ENCODE assay signal across 15 cellular contexts in genomic region chr2:165192729-165193128, GRCh38. TPM values are rescaled to one million over a fixed set of nuclear protein-coding genes. Genes with fewer than 3 reads are reported as not detected.
A peak's percentile ranks its signal among the peaks of the same experiment; 100 is the strongest.
DNase-seq lines count a peak whose midpoint lies in the region; ATAC-seq lines count a peak whose summit lies in the region.
"Had no signal": no experiment of that assay in that cellular context is flagged by ENCODE, and none has a peak within 500 bp of the region (broad histone marks: within the 10 kb centered on the region; RNA-seq: fewer than 3 reads in every experiment).

No MANE protein-coding gene starts in this region.

- no peak overlapping the region for H3K27ac Mint-ChIP-seq in activated naive CD4-positive, alpha-beta T cell treated with anti-CD3 and anti-CD28 coated beads, Interleukin-2, amount 50 U/mL, for 72 hours
- no peak overlapping the region for H3K27ac Mint-ChIP-seq in activated naive CD8-positive, alpha-beta T cell treated with anti-CD3 and anti-CD28 coated beads for 36 hours
- H3K27ac Mint-ChIP-seq: activated T-helper 1 cell treated with anti-CD3 and anti-CD28 coated beads, Interleukin-12 subunit alpha, Interleukin-12 subunit beta, Interleukin-2, Interleukin-4 antibody, amounts not matched to agents 30 ng/mL and 10 ng/mL and 1 ng/mL, durations not matched to agents 14 hours and 24 hours and 36 hours had no signal

- H3K9me3 Mint-ChIP-seq in activated naive CD4-positive, alpha-beta T cell treated with anti-CD3 and anti-CD28 coated beads, Interleukin-2, amount 50 U/mL, for 72 hours = no peaks in the 10 kb centered on the region
- H3K9me3 Mint-ChIP-seq in activated naive CD8-positive, alpha-beta T cell treated with anti-CD3 and anti-CD28 coated beads for 36 hours = no peaks in the 10 kb centered on the region
- H3K9me3 Mint-ChIP-seq: activated T-helper 1 cell treated with anti-CD3 and anti-CD28 coated beads, Interleukin-12 subunit alpha, Interleukin-12 subunit beta, Interleukin-2, Interleukin-4 antibody, amounts not matched to agents 30 ng/mL and 10 ng/mL and 1 ng/mL, durations not matched to agents 14 hours and 24 hours and 36 hours; naive thymus-derived CD8-positive, alpha-beta T cell had no signal

- H3K36me3 Mint-ChIP-seq in activated naive CD4-positive, alpha-beta T cell treated with anti-CD3 and anti-CD28 coated beads, Interleukin-2, amount 50 U/mL, for 72 hours = no peaks in the 10 kb centered on the region
- no peaks in the 10 kb centered on the region for H3K36me3 Mint-ChIP-seq in activated naive CD8-positive, alpha-beta T cell treated with anti-CD3 and anti-CD28 coated beads for 36 hours
- H3K36me3 Mint-ChIP-seq: naive thymus-derived CD8-positive, alpha-beta T cell had no signal

- no peaks in the 10 kb centered on the region for H3K4me1 Mint-ChIP-seq in activated naive CD8-positive, alpha-beta T cell treated with anti-CD3 and anti-CD28 coated beads for 36 hours

- H3K27me3 Mint-ChIP-seq in activated naive CD8-positive, alpha-beta T cell treated with anti-CD3 and anti-CD28 coated beads for 36 hours = peaks cover 3% of the 10 kb centered on the region

- DNase-seq in dermis blood vessel endothelial cell = no peak
- DNase-seq in RKO (ENCODE audit: low spot score) = no peak
- no peak for DNase-seq in activated naive CD4-positive, alpha-beta T cell treated with anti-CD3 and anti-CD28 coated beads, Interleukin-2, amount 50 U/mL, for 72 hours (ENCODE audit: low spot score in 2 of 2)
- DNase-seq in activated naive CD8-positive, alpha-beta T cell treated with anti-CD3 and anti-CD28 coated beads for 36 hours = no peak
- DNase-seq: activated CD4-positive, alpha-beta T cell treated with anti-CD3 and anti-CD28 coated beads, Interleukin-2, amount 50 U/mL, for 4 hours; esophagus squamous epithelium; left lung; naive thymus-derived CD8-positive, alpha-beta T cell; T1000 had no signal

- H3K4me3 Mint-ChIP-seq in activated naive CD8-positive, alpha-beta T cell treated with anti-CD3 and anti-CD28 coated beads for 36 hours = no peak overlapping the region
- H3K4me3 Mint-ChIP-seq: activated T-helper 1 cell treated with anti-CD3 and anti-CD28 coated beads, Interleukin-12 subunit alpha, Interleukin-12 subunit beta, Interleukin-2, Interleukin-4 antibody, amounts not matched to agents 30 ng/mL and 10 ng/mL and 1 ng/mL, durations not matched to agents 14 hours and 24 hours and 36 hours had no signal

- peak; percentile 43 for ATAC-seq in GM18498 (IDR thresholded peaks at IDR 0.05; ENCODE audit: unreplicated experiment)
- ATAC-seq in GM21360 (IDR thresholded peaks at IDR 0.05; ENCODE audit: unreplicated experiment) = peak; percentile 29
- peak; percentile 38 for ATAC-seq in HG02885 (IDR thresholded peaks at IDR 0.05; ENCODE audit: poor library complexity, unreplicated experiment)
- ATAC-seq in HG03565 (IDR thresholded peaks at IDR 0.05; ENCODE audit: unreplicated experiment) = peak; percentile 25
- ATAC-seq in activated naive CD4-positive, alpha-beta T cell treated with anti-CD3 and anti-CD28 coated beads, Interleukin-2, amount 50 U/mL, for 72 hours = no peak
- ATAC-seq: left lung; naive thymus-derived CD8-positive, alpha-beta T cell had no signal

RNA-seq across cellular contexts. Expression of gene SCN3A, which starts 11.1 kb away (rescaled TPM):
- total RNA-seq in dermis blood vessel endothelial cell = 6.1 and 12.0 TPM in 2 replicates
- under 1 TPM; 0.25 to 0.43 TPM for total RNA-seq in activated naive CD4-positive, alpha-beta T cell treated with anti-CD3 and anti-CD28 coated beads, Interleukin-2, amount 50 U/mL, for 72 hours
- total RNA-seq in activated naive CD8-positive, alpha-beta T cell treated with anti-CD3 and anti-CD28 coated beads for 36 hours = under 1 TPM; 0.06 to 0.16 TPM
- total RNA-seq: activated T-helper 1 cell treated with anti-CD3 and anti-CD28 coated beads, Interleukin-12 subunit alpha, Interleukin-12 subunit beta, Interleukin-2, Interleukin-4 antibody, amounts not matched to agents 30 ng/mL and 10 ng/mL and 1 ng/mL, durations not matched to agents 14 hours and 24 hours and 36 hours had no signal

RNA-seq across cellular contexts. Expression of gene SCN2A, which starts 46.5 kb away (rescaled TPM):
- total RNA-seq in dermis blood vessel endothelial cell = under 0.01 TPM in 2 replicates
- under 1 TPM; 0.11 to 0.21 TPM for total RNA-seq in activated naive CD4-positive, alpha-beta T cell treated with anti-CD3 and anti-CD28 coated beads, Interleukin-2, amount 50 U/mL, for 72 hours
- total RNA-seq in activated naive CD8-positive, alpha-beta T cell treated with anti-CD3 and anti-CD28 coated beads for 36 hours = under 1 TPM; 0.04 to 0.06 TPM
- total RNA-seq: activated T-helper 1 cell treated with anti-CD3 and anti-CD28 coated beads, Interleukin-12 subunit alpha, Interleukin-12 subunit beta, Interleukin-2, Interleukin-4 antibody, amounts not matched to agents 30 ng/mL and 10 ng/mL and 1 ng/mL, durations not matched to agents 14 hours and 24 hours and 36 hours; naive thymus-derived CD8-positive, alpha-beta T cell; pulmonary artery endothelial cell had no signal

Comparison
In these comparisons a context has a peak if more than half of its experiments do, and no peak if none do; other contexts are left out.
1. ATAC-seq: peak in GM18498 (single experiment), GM21360 (single experiment), HG02885 (single experiment) and HG03565 (single experiment); none in activated naive CD4-positive, alpha-beta T cell treated with anti-CD3 and anti-CD28 coated beads, Interleukin-2, amount 50 U/mL, for 72 hours (0 of 2).